14 cellular contexts compared by ENCODE assay signal in the genomic region with DNA sequence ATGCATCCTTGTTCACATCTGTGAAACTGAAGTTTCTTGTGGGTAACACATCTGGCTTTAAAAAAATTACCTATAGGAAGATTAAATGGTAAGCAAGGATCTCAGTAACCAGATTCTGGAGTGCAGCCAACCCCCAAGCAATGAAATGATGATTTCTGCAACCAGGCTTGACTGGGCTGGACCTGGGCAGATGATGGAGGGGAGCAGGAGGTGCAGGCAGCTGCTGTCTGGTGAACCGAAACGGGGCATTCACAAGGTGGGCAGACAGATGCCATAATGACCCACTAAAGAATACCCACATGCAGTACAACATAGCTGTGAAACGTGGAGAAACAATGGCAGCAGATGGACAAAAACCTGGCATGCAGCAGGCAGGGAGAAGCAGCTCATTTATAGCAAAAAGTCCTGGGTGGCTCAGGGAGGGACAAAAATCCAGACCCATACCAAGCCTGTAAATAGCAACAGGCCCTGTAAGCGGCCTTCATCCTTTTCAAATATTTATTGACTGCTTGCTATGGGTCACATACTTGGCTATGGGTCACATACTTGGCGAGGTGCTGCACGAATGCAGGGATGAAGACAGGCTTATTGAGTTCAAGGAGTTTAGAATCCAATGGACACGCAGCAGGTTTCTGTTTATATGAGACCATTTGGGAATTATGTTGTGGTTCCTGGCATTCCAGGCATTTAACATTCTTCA.
DNase-seq lines count a peak whose midpoint lies in the region; ATAC-seq lines count a peak whose summit lies in the region.
"Had no signal": no experiment of that assay in that cellular context is flagged by ENCODE, and none has a peak within 500 bp of the region (broad histone marks: within the 10 kb centered on the region; RNA-seq: fewer than 3 reads in every experiment).

No MANE protein-coding gene starts in this region.

- H3K36me3 Mint-ChIP-seq in activated T-cell treated with anti-CD3 and anti-CD28 coated beads, Interleukin-2, amount 50 U/mL, for 72 hours (ENCODE audit: insufficient read depth in 2 of 2): no peaks in the 10 kb centered on the region
- H3K36me3 Mint-ChIP-seq: activated naive CD4-positive, alpha-beta T cell treated with anti-CD3 and anti-CD28 coated beads, Interleukin-2, amount 50 U/mL, for 72 hours; CD8-positive, alpha-beta memory T cell had no signal

- no peak overlapping the region for H3K4me3 Mint-ChIP-seq in activated T-cell treated with anti-CD3 and anti-CD28 coated beads, Interleukin-2, amount 50 U/mL, for 72 hours
- H3K4me3 Mint-ChIP-seq: CD8-positive, alpha-beta memory T cell; stimulated activated naive CD8-positive, alpha-beta T cell treated with anti-CD3 and anti-CD28 coated beads, Interleukin-15, amount 100 ng/mL, for 72 hours had no signal

- H3K27me3 Mint-ChIP-seq in activated T-cell treated with anti-CD3 and anti-CD28 coated beads, Interleukin-2, amount 50 U/mL, for 72 hours (ENCODE audit: low read depth): peaks cover 17% of the 10 kb centered on the region

- no peaks in the 10 kb centered on the region for H3K4me1 Mint-ChIP-seq in activated T-cell treated with anti-CD3 and anti-CD28 coated beads, Interleukin-2, amount 50 U/mL, for 72 hours (ENCODE audit: low read depth)
- H3K4me1 Mint-ChIP-seq: CD8-positive, alpha-beta memory T cell; stimulated activated naive CD8-positive, alpha-beta T cell treated with anti-CD3 and anti-CD28 coated beads, Interleukin-15, amount 100 ng/mL, for 72 hours had no signal

- ATAC-seq in activated T-cell treated with anti-CD3 and anti-CD28 coated beads, Interleukin-2, amount 50 U/mL, for 72 hours (replicated peaks in 1 of 2): no peak
- no peak for ATAC-seq in GM21526 (IDR thresholded peaks at IDR 0.05; ENCODE audit: low FRiP score, unreplicated experiment)
- ATAC-seq: activated naive CD4-positive, alpha-beta T cell treated with anti-CD3 and anti-CD28 coated beads, Interleukin-2, amount 50 U/mL, for 72 hours; stimulated activated naive CD8-positive, alpha-beta T cell treated with anti-CD3 and anti-CD28 coated beads, Interleukin-15, amount 100 ng/mL, for 72 hours had no signal

- DNase-seq in EH (ENCODE audit: low read depth) (peak; percentile 79), NCI-H1105 treated with DMSO at 0.1 percent for 48 hours (lab: John Stamatoyannopoulos, UW) (peak; percentile 90), cerebellar cortex (ENCODE audit: low spot score) (peak; percentile 82), retina (peak; percentile 26), inferior parietal cortex (ENCODE audit: extremely low spot score) (no peak)
- no peak for DNase-seq in activated T-cell treated with anti-CD3 and anti-CD28 coated beads, Interleukin-2, amount 50 U/mL, for 72 hours
- DNase-seq: activated CD8-positive, alpha-beta memory T cell treated with anti-CD3 and anti-CD28 coated beads, Interleukin-2, amount 50 U/mL, for 4 hours; CD8-positive, alpha-beta memory T cell; NCI-H146; SK-N-SH; small intestine; stimulated activated naive CD8-positive, alpha-beta T cell treated with anti-CD3 and anti-CD28 coated beads, Interleukin-15, amount 100 ng/mL, for 72 hours had no signal

- H3K27ac Mint-ChIP-seq in activated T-cell treated with anti-CD3 and anti-CD28 coated beads, Interleukin-2, amount 50 U/mL, for 72 hours: no peak overlapping the region
- H3K27ac Mint-ChIP-seq: activated naive CD4-positive, alpha-beta T cell treated with anti-CD3 and anti-CD28 coated beads, Interleukin-2, amount 50 U/mL, for 72 hours; CD8-positive, alpha-beta memory T cell; stimulated activated naive CD8-positive, alpha-beta T cell treated with anti-CD3 and anti-CD28 coated beads, Interleukin-15, amount 100 ng/mL, for 72 hours had no signal

- peaks cover 4 to 7% of the 10 kb centered on the region in 2 donors for H3K9me3 Mint-ChIP-seq in activated T-cell treated with anti-CD3 and anti-CD28 coated beads, Interleukin-2, amount 50 U/mL, for 72 hours

Comparison
In these comparisons a context has a peak if more than half of its experiments do, and no peak if none do; other contexts are left out.
1. DNase-seq: peak in EH (single experiment), NCI-H1105 treated with DMSO at 0.1 percent for 48 hours (single experiment), cerebellar cortex (single experiment) and retina (single experiment); none in activated T-cell treated with anti-CD3 and anti-CD28 coated beads, Interleukin-2, amount 50 U/mL, for 72 hours (0 of 2) and inferior parietal cortex (single experiment).